19 cellular contexts compared by ENCODE assay signal in genomic region chr18:23196119-23197004, GRCh38.
DNase-seq lines count a peak whose midpoint lies in the region; ATAC-seq, FAIRE-seq and TF ChIP-seq lines count a peak whose summit lies in the region.
"Had no signal": no experiment of that assay in that cellular context is flagged by ENCODE, and none has a peak within 500 bp of the region (broad histone marks: within the 10 kb centered on the region; RNA-seq: fewer than 3 reads in every experiment).

No MANE protein-coding gene starts in this region.

- H3K9me3 Mint-ChIP-seq in stimulated activated memory B cell treated with anti-CD40 and anti-IgM and Interleukin-4, amounts not matched to agents 10 μg/mL and 1 μg/mL and 100 μg/mL, for 72 hours = no peaks in the 10 kb centered on the region
- H3K9me3 Mint-ChIP-seq: activated CD4-positive, alpha-beta T cell treated with anti-CD3 and anti-CD28 coated beads, Interleukin-2, amount 10 ng/mL, durations not matched to agents 7 days and 5 days had no signal

- no peaks in the 10 kb centered on the region for H3K27me3 ChIP-seq in HUES48 (ENCODE audit: control insufficient read depth, insufficient read depth, low read length)
- H3K27me3 ChIP-seq: Peyer's patch, transverse colon had no signal

- H3K9me3 ChIP-seq in HUES48 (ENCODE audit: control insufficient read depth, insufficient read depth, low read length) = no peaks in the 10 kb centered on the region
- H3K9me3 ChIP-seq: Peyer's patch, transverse colon had no signal

- peaks cover 6% of the 10 kb centered on the region for H3K36me3 Mint-ChIP-seq in stimulated activated memory B cell treated with anti-CD40 and anti-IgM and Interleukin-4, amounts not matched to agents 10 μg/mL and 1 μg/mL and 100 μg/mL, for 72 hours

- FAIRE-seq in GM12891 (lab: Jason Lieb, UNC) = no peak
- FAIRE-seq: K562 had no signal

- H3K27ac ChIP-seq in HUES48 (ENCODE audit: low read depth, low read length) = peak overlapping the region; percentile 76
- H3K27ac ChIP-seq in angular gyrus (ENCODE audit: low read depth, low read length) = peak overlapping the region; percentile 19
- H3K27ac ChIP-seq: Peyer's patch, transverse colon had no signal

- H3K4me1 ChIP-seq in HUES48 (ENCODE audit: control insufficient read depth, insufficient read depth, low read length) = peaks cover 21% of the 10 kb centered on the region

- H3K27me3 Mint-ChIP-seq in stimulated activated memory B cell treated with anti-CD40 and anti-IgM and Interleukin-4, amounts not matched to agents 10 μg/mL and 1 μg/mL and 100 μg/mL, for 72 hours = peaks cover 34% of the 10 kb centered on the region
- H3K27me3 Mint-ChIP-seq: activated CD4-positive, alpha-beta T cell treated with anti-CD3 and anti-CD28 coated beads, Interleukin-2, amount 10 ng/mL, durations not matched to agents 7 days and 5 days had no signal

- H3K9ac ChIP-seq in HUES48 (ENCODE audit: low read depth, low read length) = no peak overlapping the region

- TF ChIP-seq POLR2A in GM12891 (IDR thresholded peaks at IDR 0.05; ENCODE audit: low read depth, low read length) = no peak

- H3K27ac Mint-ChIP-seq in stimulated activated memory B cell treated with anti-CD40 and anti-IgM and Interleukin-4, amounts not matched to agents 10 μg/mL and 1 μg/mL and 100 μg/mL, for 72 hours = no peak overlapping the region
- H3K27ac Mint-ChIP-seq: activated CD4-positive, alpha-beta T cell treated with anti-CD3 and anti-CD28 coated beads, Interleukin-2, amount 10 ng/mL, durations not matched to agents 7 days and 5 days; B cell had no signal

- peak; percentile 94 for DNase-seq in left kidney (ENCODE audit: low read depth, low spot score)
- no peak for DNase-seq in stimulated activated CD4-positive, alpha-beta T cell treated with anti-CD3 and anti-CD28 coated beads, Interleukin-15, amount 100 ng/mL, for 24 hours
- DNase-seq in GM12891 (ENCODE audit: insufficient read length, low spot score) = no peak
- DNase-seq: activated CD4-positive, alpha-beta T cell treated with anti-CD3 and anti-CD28 coated beads, Interleukin-2, amount 10 ng/mL, durations not matched to agents 7 days and 5 days; activated T-cell treated with anti-CD3 and anti-CD28 coated beads, Interleukin-2, amount 50 U/mL, for 48 hours; aorta; NCI-H526; Peyer's patch; stimulated activated CD4-positive, alpha-beta T cell treated with anti-CD3 and anti-CD28 coated beads, Interleukin-2, amount 100 ng/mL, for 24 hours; stimulated activated CD8-positive, alpha-beta memory T cell treated with anti-CD3 and anti-CD28 coated beads, Interleukin-4, amount 100 ng/mL, for 48 hours; T-helper 2 cell; transverse colon had no signal

- H3K36me3 ChIP-seq in HUES48 (ENCODE audit: control insufficient read depth, insufficient read depth, low read length) = peaks cover 38% of the 10 kb centered on the region
- H3K36me3 ChIP-seq: Peyer's patch, transverse colon had no signal

- H3K4me3 Mint-ChIP-seq in stimulated activated memory B cell treated with anti-CD40 and anti-IgM and Interleukin-4, amounts not matched to agents 10 μg/mL and 1 μg/mL and 100 μg/mL, for 72 hours = no peak overlapping the region
- H3K4me3 Mint-ChIP-seq: activated CD4-positive, alpha-beta T cell treated with anti-CD3 and anti-CD28 coated beads, Interleukin-2, amount 10 ng/mL, durations not matched to agents 7 days and 5 days; B cell had no signal

- no peak overlapping the region for H3K4me3 ChIP-seq in HUES48 (ENCODE audit: low read depth, low read length)
- H3K4me3 ChIP-seq: K562, Peyer's patch, transverse colon had no signal

- H3K4me1 Mint-ChIP-seq in stimulated activated memory B cell treated with anti-CD40 and anti-IgM and Interleukin-4, amounts not matched to agents 10 μg/mL and 1 μg/mL and 100 μg/mL, for 72 hours = no peaks in the 10 kb centered on the region

- peak; percentile 22 for ATAC-seq in stimulated activated memory B cell treated with anti-CD40 and anti-IgM and Interleukin-4, amounts not matched to agents 10 μg/mL and 1 μg/mL and 100 μg/mL, for 72 hours
- no peak for ATAC-seq in GM18498 (IDR thresholded peaks at IDR 0.05; ENCODE audit: unreplicated experiment)
- no peak for ATAC-seq in GM18873 (IDR thresholded peaks at IDR 0.05; ENCODE audit: low FRiP score, unreplicated experiment)
- ATAC-seq: K562 had no signal

TF ChIP-seq in GM12891, 5 proteins besides CTCF, POLR2A, EP300 and RAD21:
- TF ChIP-seq SPI1 (IDR thresholded peaks at IDR 0.05; ENCODE audit: low read depth, low read length) (no peak), POU2F2 (IDR thresholded peaks at IDR 0.05; ENCODE audit: low read depth, low read length) (no peak), PAX5 (IDR thresholded peaks at IDR 0.05; ENCODE audit: insufficient read depth, low read length, severe bottlenecking) (no peak), TAF1 (IDR thresholded peaks at IDR 0.05; ENCODE audit: low read depth, low read length) (no peak), POLR2AphosphoS5 (IDR thresholded peaks at IDR 0.05; ENCODE audit: low read depth, low read length) (no peak)
